1 cellular context compared by ENCODE assay signal in the genomic region with DNA sequence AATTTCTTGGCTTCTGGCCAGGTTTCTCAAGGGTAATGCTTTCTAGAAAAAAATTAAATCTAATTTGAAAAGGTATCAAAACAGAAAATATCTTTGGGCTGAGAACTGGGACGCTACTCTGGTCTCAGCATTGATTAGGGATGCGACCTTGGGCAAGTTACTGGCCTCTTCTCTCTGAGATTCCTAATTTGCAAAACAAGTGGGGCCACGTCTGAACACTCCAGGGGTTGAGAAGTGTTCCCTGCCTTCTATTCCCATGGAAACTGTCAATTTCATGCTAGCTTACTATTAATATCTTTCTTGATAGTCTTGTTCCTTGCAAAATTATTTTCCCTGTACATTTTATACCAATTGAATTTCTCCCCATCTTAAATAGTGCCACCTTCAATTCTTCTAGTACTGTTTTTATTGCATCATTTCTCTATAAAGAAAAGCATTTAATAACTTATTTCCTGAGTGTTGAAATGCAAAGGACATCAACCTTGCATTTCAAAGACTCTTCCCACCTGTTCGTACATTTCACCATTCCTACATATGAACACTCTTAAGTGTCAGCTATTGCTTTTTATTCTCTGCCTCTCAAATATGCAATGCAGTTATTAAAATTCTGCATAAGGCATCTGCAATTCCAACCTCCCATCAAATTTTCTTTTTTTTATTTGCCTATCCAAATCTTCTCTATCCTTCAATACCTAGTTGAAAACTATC.
TF ChIP-seq lines count a peak whose summit lies in the region.

No MANE protein-coding gene starts in this region.

TF ChIP-seq in H1, 55 proteins besides CTCF, POLR2A, EP300 and RAD21:
- TF ChIP-seq KDM1A (IDR thresholded peaks at IDR 0.05; ENCODE audit: borderline replicate concordance, low read length) = no peak
- no peak for TF ChIP-seq FOSL1 (IDR thresholded peaks at IDR 0.05; ENCODE audit: insufficient read depth, low read depth, low read length)
- TF ChIP-seq SIX5 (IDR thresholded peaks at IDR 0.05; ENCODE audit: low read depth, low read length) = no peak
- TF ChIP-seq RBBP5 (IDR thresholded peaks at IDR 0.05; ENCODE audit: borderline replicate concordance, low read depth, low read length) = no peak
- TF ChIP-seq, protein P1, sequence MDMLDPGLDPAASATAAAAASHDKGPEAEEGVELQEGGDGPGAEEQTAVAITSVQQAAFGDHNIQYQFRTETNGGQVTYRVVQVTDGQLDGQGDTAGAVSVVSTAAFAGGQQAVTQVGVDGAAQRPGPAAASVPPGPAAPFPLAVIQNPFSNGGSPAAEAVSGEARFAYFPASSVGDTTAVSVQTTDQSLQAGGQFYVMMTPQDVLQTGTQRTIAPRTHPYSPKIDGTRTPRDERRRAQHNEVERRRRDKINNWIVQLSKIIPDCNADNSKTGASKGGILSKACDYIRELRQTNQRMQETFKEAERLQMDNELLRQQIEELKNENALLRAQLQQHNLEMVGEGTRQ (IDR thresholded peaks at IDR 0.05; ENCODE audit: low read length) = no peak
- TF ChIP-seq EZH2 (IDR thresholded peaks at IDR 0.05; ENCODE audit: low read depth, low read length, severe bottlenecking) = no peak
- no peak for TF ChIP-seq YY1 (IDR thresholded peaks at IDR 0.05; ENCODE audit: low read depth, low read length)
- TF ChIP-seq KDM5A (IDR thresholded peaks at IDR 0.05; ENCODE audit: low read length) = no peak
- 0 out of 2 replicates have a peak, but pooled peaks have one; percentile 54 for TF ChIP-seq TCF12 (IDR thresholded peaks at IDR 0.05; ENCODE audit: low read depth, low read length)
- TF ChIP-seq BACH1 (IDR thresholded peaks at IDR 0.05; ENCODE audit: low read length) = no peak
- TF ChIP-seq POLR2AphosphoS5 (IDR thresholded peaks at IDR 0.05; ENCODE audit: low read depth, low read length) = no peak
- TF ChIP-seq, protein P2, sequence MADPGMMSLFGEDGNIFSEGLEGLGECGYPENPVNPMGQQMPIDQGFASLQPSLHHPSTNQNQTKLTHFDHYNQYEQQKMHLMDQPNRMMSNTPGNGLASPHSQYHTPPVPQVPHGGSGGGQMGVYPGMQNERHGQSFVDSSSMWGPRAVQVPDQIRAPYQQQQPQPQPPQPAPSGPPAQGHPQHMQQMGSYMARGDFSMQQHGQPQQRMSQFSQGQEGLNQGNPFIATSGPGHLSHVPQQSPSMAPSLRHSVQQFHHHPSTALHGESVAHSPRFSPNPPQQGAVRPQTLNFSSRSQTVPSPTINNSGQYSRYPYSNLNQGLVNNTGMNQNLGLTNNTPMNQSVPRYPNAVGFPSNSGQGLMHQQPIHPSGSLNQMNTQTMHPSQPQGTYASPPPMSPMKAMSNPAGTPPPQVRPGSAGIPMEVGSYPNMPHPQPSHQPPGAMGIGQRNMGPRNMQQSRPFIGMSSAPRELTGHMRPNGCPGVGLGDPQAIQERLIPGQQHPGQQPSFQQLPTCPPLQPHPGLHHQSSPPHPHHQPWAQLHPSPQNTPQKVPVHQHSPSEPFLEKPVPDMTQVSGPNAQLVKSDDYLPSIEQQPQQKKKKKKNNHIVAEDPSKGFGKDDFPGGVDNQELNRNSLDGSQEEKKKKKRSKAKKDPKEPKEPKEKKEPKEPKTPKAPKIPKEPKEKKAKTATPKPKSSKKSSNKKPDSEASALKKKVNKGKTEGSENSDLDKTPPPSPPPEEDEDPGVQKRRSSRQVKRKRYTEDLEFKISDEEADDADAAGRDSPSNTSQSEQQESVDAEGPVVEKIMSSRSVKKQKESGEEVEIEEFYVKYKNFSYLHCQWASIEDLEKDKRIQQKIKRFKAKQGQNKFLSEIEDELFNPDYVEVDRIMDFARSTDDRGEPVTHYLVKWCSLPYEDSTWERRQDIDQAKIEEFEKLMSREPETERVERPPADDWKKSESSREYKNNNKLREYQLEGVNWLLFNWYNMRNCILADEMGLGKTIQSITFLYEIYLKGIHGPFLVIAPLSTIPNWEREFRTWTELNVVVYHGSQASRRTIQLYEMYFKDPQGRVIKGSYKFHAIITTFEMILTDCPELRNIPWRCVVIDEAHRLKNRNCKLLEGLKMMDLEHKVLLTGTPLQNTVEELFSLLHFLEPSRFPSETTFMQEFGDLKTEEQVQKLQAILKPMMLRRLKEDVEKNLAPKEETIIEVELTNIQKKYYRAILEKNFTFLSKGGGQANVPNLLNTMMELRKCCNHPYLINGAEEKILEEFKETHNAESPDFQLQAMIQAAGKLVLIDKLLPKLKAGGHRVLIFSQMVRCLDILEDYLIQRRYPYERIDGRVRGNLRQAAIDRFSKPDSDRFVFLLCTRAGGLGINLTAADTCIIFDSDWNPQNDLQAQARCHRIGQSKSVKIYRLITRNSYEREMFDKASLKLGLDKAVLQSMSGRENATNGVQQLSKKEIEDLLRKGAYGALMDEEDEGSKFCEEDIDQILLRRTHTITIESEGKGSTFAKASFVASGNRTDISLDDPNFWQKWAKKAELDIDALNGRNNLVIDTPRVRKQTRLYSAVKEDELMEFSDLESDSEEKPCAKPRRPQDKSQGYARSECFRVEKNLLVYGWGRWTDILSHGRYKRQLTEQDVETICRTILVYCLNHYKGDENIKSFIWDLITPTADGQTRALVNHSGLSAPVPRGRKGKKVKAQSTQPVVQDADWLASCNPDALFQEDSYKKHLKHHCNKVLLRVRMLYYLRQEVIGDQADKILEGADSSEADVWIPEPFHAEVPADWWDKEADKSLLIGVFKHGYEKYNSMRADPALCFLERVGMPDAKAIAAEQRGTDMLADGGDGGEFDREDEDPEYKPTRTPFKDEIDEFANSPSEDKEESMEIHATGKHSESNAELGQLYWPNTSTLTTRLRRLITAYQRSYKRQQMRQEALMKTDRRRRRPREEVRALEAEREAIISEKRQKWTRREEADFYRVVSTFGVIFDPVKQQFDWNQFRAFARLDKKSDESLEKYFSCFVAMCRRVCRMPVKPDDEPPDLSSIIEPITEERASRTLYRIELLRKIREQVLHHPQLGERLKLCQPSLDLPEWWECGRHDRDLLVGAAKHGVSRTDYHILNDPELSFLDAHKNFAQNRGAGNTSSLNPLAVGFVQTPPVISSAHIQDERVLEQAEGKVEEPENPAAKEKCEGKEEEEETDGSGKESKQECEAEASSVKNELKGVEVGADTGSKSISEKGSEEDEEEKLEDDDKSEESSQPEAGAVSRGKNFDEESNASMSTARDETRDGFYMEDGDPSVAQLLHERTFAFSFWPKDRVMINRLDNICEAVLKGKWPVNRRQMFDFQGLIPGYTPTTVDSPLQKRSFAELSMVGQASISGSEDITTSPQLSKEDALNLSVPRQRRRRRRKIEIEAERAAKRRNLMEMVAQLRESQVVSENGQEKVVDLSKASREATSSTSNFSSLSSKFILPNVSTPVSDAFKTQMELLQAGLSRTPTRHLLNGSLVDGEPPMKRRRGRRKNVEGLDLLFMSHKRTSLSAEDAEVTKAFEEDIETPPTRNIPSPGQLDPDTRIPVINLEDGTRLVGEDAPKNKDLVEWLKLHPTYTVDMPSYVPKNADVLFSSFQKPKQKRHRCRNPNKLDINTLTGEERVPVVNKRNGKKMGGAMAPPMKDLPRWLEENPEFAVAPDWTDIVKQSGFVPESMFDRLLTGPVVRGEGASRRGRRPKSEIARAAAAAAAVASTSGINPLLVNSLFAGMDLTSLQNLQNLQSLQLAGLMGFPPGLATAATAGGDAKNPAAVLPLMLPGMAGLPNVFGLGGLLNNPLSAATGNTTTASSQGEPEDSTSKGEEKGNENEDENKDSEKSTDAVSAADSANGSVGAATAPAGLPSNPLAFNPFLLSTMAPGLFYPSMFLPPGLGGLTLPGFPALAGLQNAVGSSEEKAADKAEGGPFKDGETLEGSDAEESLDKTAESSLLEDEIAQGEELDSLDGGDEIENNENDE (IDR thresholded peaks at IDR 0.05; ENCODE audit: insufficient replicate concordance, low read length) = peak; percentile 30
- TF ChIP-seq SP1 (IDR thresholded peaks at IDR 0.05; ENCODE audit: low read depth, low read length) = 0 out of 2 replicates have a peak, but pooled peaks have one; percentile 3
- no peak for TF ChIP-seq TAF1 (IDR thresholded peaks at IDR 0.05; ENCODE audit: low read depth, low read length)
- TF ChIP-seq CEBPB (IDR thresholded peaks at IDR 0.05; ENCODE audit: low read depth, low read length) = peak; percentile 34; the same call in 1 of the 2 replicates
- TF ChIP-seq, protein P3, sequence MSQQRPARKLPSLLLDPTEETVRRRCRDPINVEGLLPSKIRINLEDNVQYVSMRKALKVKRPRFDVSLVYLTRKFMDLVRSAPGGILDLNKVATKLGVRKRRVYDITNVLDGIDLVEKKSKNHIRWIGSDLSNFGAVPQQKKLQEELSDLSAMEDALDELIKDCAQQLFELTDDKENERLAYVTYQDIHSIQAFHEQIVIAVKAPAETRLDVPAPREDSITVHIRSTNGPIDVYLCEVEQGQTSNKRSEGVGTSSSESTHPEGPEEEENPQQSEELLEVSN (IDR thresholded peaks at IDR 0.05) = no peak
